Comparison of ENCODE assay signal across 38 cellular contexts in genomic region chr6:147417954-147418353, GRCh38.
"Had no signal": no experiment of that assay in that cellular context is flagged by ENCODE, and none has a peak within 500 bp of the region (broad histone marks: within the 10 kb centered on the region; RNA-seq: fewer than 3 reads in every experiment).

No MANE protein-coding gene starts in this region.

- H3K9me3 ChIP-seq: adrenal gland, body of pancreas had no signal

- H3K4me3 ChIP-seq: adrenal gland, body of pancreas, breast epithelium had no signal

- H3K4me1 Mint-ChIP-seq: activated CD4-positive, alpha-beta T cell treated with anti-CD3 and anti-CD28 coated beads, Interleukin-2, amount 10 ng/mL, durations not matched to agents 24 days and 14 days; activated naive CD8-positive, alpha-beta T cell treated with anti-CD3 and anti-CD28 coated beads for 36 hours; activated T-helper 17 cell treated with anti-CD3 and anti-CD28 coated beads, Interleukin-2, amount 50 U/mL, for 72 hours; central memory CD8-positive, alpha-beta T cell had no signal

- H3K27me3 Mint-ChIP-seq: activated B cell treated with CpG ODN at 0.5 μM for 24 hours; activated CD4-positive, alpha-beta T cell treated with anti-CD3 and anti-CD28 coated beads, Interleukin-2, amount 10 ng/mL, durations not matched to agents 24 days and 14 days; activated T-helper 17 cell treated with anti-CD3 and anti-CD28 coated beads, Interleukin-2, amount 50 U/mL, for 72 hours had no signal

- H3K4me3 Mint-ChIP-seq: activated B cell treated with CpG ODN at 0.5 μM for 24 hours; activated CD4-positive, alpha-beta memory T cell treated with anti-CD3 and anti-CD28 coated beads for 36 hours; activated CD4-positive, alpha-beta T cell treated with anti-CD3 and anti-CD28 coated beads, Interleukin-2, amount 10 ng/mL, durations not matched to agents 24 days and 14 days; activated CD8-positive, alpha-beta T cell treated with anti-CD3 and anti-CD28 coated beads for 36 hours; activated naive CD4-positive, alpha-beta T cell treated with anti-CD3 and anti-CD28 coated beads for 36 hours; activated naive CD8-positive, alpha-beta T cell treated with anti-CD3 and anti-CD28 coated beads for 36 hours; activated T-cell treated with anti-CD3 and anti-CD28 coated beads, Interleukin-2, amount 50 U/mL, for 4 hours; activated T-cell treated with anti-CD3 and anti-CD28 coated beads, Interleukin-2, amount 50 U/mL, for 72 hours; activated T-helper 1 cell treated with anti-CD3 and anti-CD28 coated beads, Interleukin-12 subunit alpha, Interleukin-12 subunit beta, Interleukin-2, Interleukin-4 antibody, amounts not matched to agents 30 ng/mL and 10 ng/mL and 1 ng/mL, durations not matched to agents 14 hours and 24 hours and 36 hours; activated T-helper 17 cell treated with anti-CD3 and anti-CD28 coated beads, Interleukin-2, amount 50 U/mL, for 72 hours; central memory CD8-positive, alpha-beta T cell; T-helper 1 cell treated with Interleukin-12 subunit alpha and Interleukin-12 subunit beta and Interleukin-4 antibody, amounts not matched to agents 30 μg/mL and 1 μg/mL, for 36 hours; T-helper 2 cell treated with Interferon-gamma antibody and Interleukin-4, amounts not matched to agents 5 μg/mL and 100 μg/mL, for 36 hours had no signal

- DNase-seq: activated B cell treated with CpG ODN at 0.5 μM for 24 hours; activated CD4-positive, alpha-beta memory T cell treated with anti-CD3 and anti-CD28 coated beads for 36 hours; activated CD4-positive, alpha-beta T cell treated with anti-CD3 and anti-CD28 coated beads for 4 hours; activated CD4-positive, alpha-beta T cell treated with anti-CD3 and anti-CD28 coated beads, Interleukin-2, amount 10 ng/mL, durations not matched to agents 24 days and 14 days; activated CD4-positive, alpha-beta T cell treated with anti-CD3 and anti-CD28 coated beads, Interleukin-2, amount 50 U/mL, for 1 hour; activated CD4-positive, alpha-beta T cell treated with anti-CD3 and anti-CD28 coated beads, Interleukin-2, amount 50 U/mL, for 4 hours; activated CD4-positive, CD25-positive, alpha-beta regulatory T cell treated with anti-CD3 and anti-CD28 coated beads, Interleukin-2, amount 50 U/mL, for 72 hours; activated CD8-positive, alpha-beta memory T cell treated with anti-CD3 and anti-CD28 coated beads, Interleukin-2, amount 50 U/mL, for 4 hours; activated CD8-positive, alpha-beta T cell treated with anti-CD3 and anti-CD28 coated beads for 36 hours; activated effector memory CD4-positive, alpha-beta T cell treated with anti-CD3 and anti-CD28 coated beads, Interleukin-2, amount 50 U/mL, for 16 hours; activated gamma-delta T cell treated with Interleukin-2 at 50 U/mL for 16 hours; activated naive CD4-positive, alpha-beta T cell; activated naive CD4-positive, alpha-beta T cell treated with anti-CD3 and anti-CD28 coated beads for 36 hours; activated naive CD4-positive, alpha-beta T cell treated with anti-CD3 and anti-CD28 coated beads, Interleukin-2, amount 50 U/mL, for 16 hours; activated naive CD8-positive, alpha-beta T cell treated with anti-CD3 and anti-CD28 coated beads for 36 hours; activated T-cell treated with anti-CD3 and anti-CD28 coated beads for 4 hours; activated T-cell treated with anti-CD3 and anti-CD28 coated beads, Interleukin-2, amount 50 U/mL, for 1 hour; activated T-cell treated with anti-CD3 and anti-CD28 coated beads, Interleukin-2, amount 50 U/mL, for 4 hours; activated T-cell treated with anti-CD3 and anti-CD28 coated beads, Interleukin-2, amount 50 U/mL, for 72 hours; adrenal gland; amniotic stem cell; aorta; body of pancreas; brain microvascular endothelial cell; cerebellar nuclear complex; T-helper 1 cell; T-helper 2 cell; T-helper 9 cell had no signal

- H3K27ac Mint-ChIP-seq: activated B cell treated with CpG ODN at 0.5 μM for 24 hours; activated CD4-positive, alpha-beta memory T cell treated with anti-CD3 and anti-CD28 coated beads for 36 hours; activated CD4-positive, alpha-beta T cell treated with anti-CD3 and anti-CD28 coated beads, Interleukin-2, amount 10 ng/mL, durations not matched to agents 24 days and 14 days; activated CD8-positive, alpha-beta T cell treated with anti-CD3 and anti-CD28 coated beads for 36 hours; activated naive CD4-positive, alpha-beta T cell treated with anti-CD3 and anti-CD28 coated beads for 36 hours; activated naive CD4-positive, alpha-beta T cell treated with anti-CD3 and anti-CD28 coated beads, Interleukin-2, amount 50 U/mL, for 72 hours; activated naive CD8-positive, alpha-beta T cell treated with anti-CD3 and anti-CD28 coated beads for 36 hours; activated T-cell treated with anti-CD3 and anti-CD28 coated beads, Interleukin-2, amount 50 U/mL, for 72 hours; activated T-helper 1 cell treated with anti-CD3 and anti-CD28 coated beads, Interleukin-12 subunit alpha, Interleukin-12 subunit beta, Interleukin-2, Interleukin-4 antibody, amounts not matched to agents 30 ng/mL and 10 ng/mL and 1 ng/mL, durations not matched to agents 14 hours and 24 hours and 36 hours; activated T-helper 17 cell treated with anti-CD3 and anti-CD28 coated beads, Interleukin-2, amount 50 U/mL, for 72 hours; T-helper 1 cell treated with Interleukin-12 subunit alpha and Interleukin-12 subunit beta and Interleukin-4 antibody, amounts not matched to agents 30 μg/mL and 1 μg/mL, for 36 hours; T-helper 2 cell treated with Interferon-gamma antibody and Interleukin-4, amounts not matched to agents 5 μg/mL and 100 μg/mL, for 36 hours had no signal

- H3K27me3 ChIP-seq: adrenal gland, body of pancreas, brain microvascular endothelial cell, breast epithelium had no signal

- H3K4me1 ChIP-seq: adrenal gland, body of pancreas, breast epithelium had no signal

- H3K9me3 Mint-ChIP-seq: activated CD4-positive, alpha-beta T cell treated with anti-CD3 and anti-CD28 coated beads, Interleukin-2, amount 10 ng/mL, durations not matched to agents 24 days and 14 days; activated CD8-positive, alpha-beta T cell treated with anti-CD3 and anti-CD28 coated beads for 36 hours; activated T-cell treated with anti-CD3 and anti-CD28 coated beads, Interleukin-2, amount 50 U/mL, for 4 hours; activated T-helper 1 cell treated with anti-CD3 and anti-CD28 coated beads, Interleukin-12 subunit alpha, Interleukin-12 subunit beta, Interleukin-2, Interleukin-4 antibody, amounts not matched to agents 30 ng/mL and 10 ng/mL and 1 ng/mL, durations not matched to agents 14 hours and 24 hours and 36 hours; activated T-helper 17 cell treated with anti-CD3 and anti-CD28 coated beads, Interleukin-2, amount 50 U/mL, for 72 hours; central memory CD8-positive, alpha-beta T cell; T-helper 1 cell treated with Interleukin-12 subunit alpha and Interleukin-12 subunit beta and Interleukin-4 antibody, amounts not matched to agents 30 μg/mL and 1 μg/mL, for 36 hours; T-helper 2 cell treated with Interferon-gamma antibody and Interleukin-4, amounts not matched to agents 5 μg/mL and 100 μg/mL, for 36 hours had no signal

- ATAC-seq: activated CD8-positive, alpha-beta T cell treated with anti-CD3 and anti-CD28 coated beads for 36 hours; activated naive CD4-positive, alpha-beta T cell treated with anti-CD3 and anti-CD28 coated beads, Interleukin-2, amount 50 U/mL, for 72 hours; activated T-cell treated with anti-CD3 and anti-CD28 coated beads, Interleukin-2, amount 50 U/mL, for 4 hours; activated T-cell treated with anti-CD3 and anti-CD28 coated beads, Interleukin-2, amount 50 U/mL, for 72 hours; activated T-helper 17 cell treated with anti-CD3 and anti-CD28 coated beads, Interleukin-2, amount 50 U/mL, for 72 hours; body of pancreas had no signal

- H3K36me3 ChIP-seq: adrenal gland, brain microvascular endothelial cell, breast epithelium had no signal

- H3K36me3 Mint-ChIP-seq: activated CD4-positive, alpha-beta memory T cell treated with anti-CD3 and anti-CD28 coated beads for 36 hours; activated naive CD4-positive, alpha-beta T cell treated with anti-CD3 and anti-CD28 coated beads, Interleukin-2, amount 50 U/mL, for 72 hours; activated naive CD8-positive, alpha-beta T cell treated with anti-CD3 and anti-CD28 coated beads for 36 hours had no signal

- FAIRE-seq: astrocyte, TTC549 had no signal

- H3K27ac ChIP-seq: adrenal gland, body of pancreas, brain microvascular endothelial cell, breast epithelium, VCaP had no signal
